Comparison of ENCODE assay signal across 6 cellular contexts in the genomic region with DNA sequence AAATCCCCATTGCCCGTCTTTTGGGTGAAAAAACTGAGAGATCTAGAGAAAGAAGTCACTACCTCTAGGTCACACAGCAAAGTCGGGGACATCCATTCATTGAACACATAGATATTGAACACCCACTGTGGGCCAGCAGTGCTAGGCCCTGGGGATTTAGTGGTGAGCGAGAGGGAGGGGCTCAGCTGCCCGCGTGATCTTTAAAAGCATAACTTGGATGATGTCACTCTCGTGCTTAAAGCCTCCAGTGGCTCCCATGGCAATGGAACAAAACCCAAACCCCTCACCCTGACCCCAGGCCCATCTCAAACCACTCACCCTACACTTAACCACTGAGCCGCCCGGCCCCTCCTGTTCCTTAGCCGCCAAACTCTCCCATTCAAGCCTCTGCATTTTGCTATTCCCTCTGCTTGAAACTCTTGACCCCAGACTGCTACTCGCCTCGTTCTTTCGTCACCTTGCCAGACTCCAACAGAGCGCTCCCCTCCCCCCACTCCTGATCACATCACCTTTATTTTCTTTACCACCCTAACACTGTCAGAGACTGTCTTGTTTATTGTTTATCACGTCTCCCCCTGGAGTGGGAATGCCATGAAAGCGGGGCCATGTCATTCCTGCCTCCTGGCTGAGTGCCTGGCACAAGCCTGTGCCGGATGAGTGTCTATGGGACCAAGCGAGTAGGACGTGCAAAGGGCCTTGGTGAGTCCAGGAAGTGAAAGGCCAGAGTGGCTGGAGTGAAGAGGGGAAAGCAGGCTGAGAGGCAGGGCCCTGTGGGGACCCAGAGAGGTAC. TPM values are rescaled to one million over a fixed set of nuclear protein-coding genes. Genes with fewer than 3 reads are reported as not detected.
A peak's percentile ranks its signal among the peaks of the same experiment; 100 is the strongest.
DNase-seq lines count a peak whose midpoint lies in the region; ATAC-seq and TF ChIP-seq lines count a peak whose summit lies in the region.

No MANE protein-coding gene starts in this region.

- H3K36me3 Mint-ChIP-seq in activated T-helper 17 cell treated with anti-CD3 and anti-CD28 coated beads, Interleukin-2, amount 50 U/mL, for 72 hours (ENCODE audit: low read depth) = peaks cover 29% of the 10 kb centered on the region

- peak overlapping the region in 1 of 2 donors; percentile 83 for H3K27ac ChIP-seq in lung (ENCODE audit: low read depth in 1 of 2, low read length in 1 of 2)

- H3K4me1 Mint-ChIP-seq in activated T-helper 17 cell treated with anti-CD3 and anti-CD28 coated beads, Interleukin-2, amount 50 U/mL, for 72 hours = peaks cover 28% of the 10 kb centered on the region

- peaks cover under 1 to 15% of the 10 kb centered on the region in 2 donors for H3K4me1 ChIP-seq in lung (ENCODE audit: control insufficient read depth in 2 of 2, insufficient read depth in 2 of 2, low read length in 2 of 2)

- no peak for TF ChIP-seq CTCF in lung (IDR thresholded peaks at IDR 0.05; ENCODE audit: control extremely low read depth, extremely low read depth)

- peaks cover 0 to 8% of the 10 kb centered on the region in 2 donors for H3K36me3 ChIP-seq in lung (ENCODE audit: control insufficient read depth in 2 of 2, insufficient read depth in 2 of 2, low read length in 2 of 2)

- no peaks in the 10 kb centered on the region for H3K27me3 ChIP-seq in lung (ENCODE audit: control insufficient read depth, insufficient read depth)

- WGBS in lung, 2 donors = 32 to 43% methylated on average over 18 of the region's 18 CpGs

- ATAC-seq in GM18861 (IDR thresholded peaks at IDR 0.05; ENCODE audit: unreplicated experiment) (peak; percentile 31), HG03521 (IDR thresholded peaks at IDR 0.05; ENCODE audit: unreplicated experiment) (peak; percentile 18), lung (ENCODE audit: insufficient read depth, low FRiP score) (peak; percentile 36), esophagus mucosa (no peak)
- peak; percentile 34 for ATAC-seq in activated T-helper 17 cell treated with anti-CD3 and anti-CD28 coated beads, Interleukin-2, amount 50 U/mL, for 72 hours (replicated peaks)

- H3K4me3 ChIP-seq in lung = no peak overlapping the region

- no peaks in the 10 kb centered on the region for H3K27me3 Mint-ChIP-seq in activated T-helper 17 cell treated with anti-CD3 and anti-CD28 coated beads, Interleukin-2, amount 50 U/mL, for 72 hours

- H3K27ac Mint-ChIP-seq in activated T-helper 17 cell treated with anti-CD3 and anti-CD28 coated beads, Interleukin-2, amount 50 U/mL, for 72 hours = no peak overlapping the region

- peak; percentile 79 for DNase-seq in lung (ENCODE audit: low spot score)
- no peak for DNase-seq in stimulated activated CD4-positive, alpha-beta T cell treated with anti-CD3 and anti-CD28 coated beads, Interleukin-2, amount 100 ng/mL, for 48 hours

- no peaks in the 10 kb centered on the region for H3K9me3 Mint-ChIP-seq in activated T-helper 17 cell treated with anti-CD3 and anti-CD28 coated beads, Interleukin-2, amount 50 U/mL, for 72 hours

- H3K9me3 ChIP-seq in lung (ENCODE audit: control insufficient read depth in 2 of 2, insufficient read depth in 1 of 2, low read length in 1 of 2) = no peaks in the 10 kb centered on the region

- peak overlapping the region; percentile 70 for H3K4me3 Mint-ChIP-seq in activated T-helper 17 cell treated with anti-CD3 and anti-CD28 coated beads, Interleukin-2, amount 50 U/mL, for 72 hours

RNA-seq across cellular contexts. Expression of gene PIP5KL1, which starts 0.7 kb away (rescaled TPM):
- total RNA-seq in activated T-helper 17 cell treated with anti-CD3 and anti-CD28 coated beads, Interleukin-2, amount 50 U/mL, for 72 hours = 1 to 10 TPM; 2.6 to 3.7 TPM
- 1 to 10 TPM; 4.9 to 9.0 TPM for total RNA-seq in lung
- 1 to 10 TPM; 2.0 to 4.9 TPM for polyA plus RNA-seq in lung
- total RNA-seq in esophagus mucosa = 4.3 TPM

RNA-seq across cellular contexts. Expression of gene DPM2, which starts 6.4 kb away (rescaled TPM):
- 10 to 100 TPM; 29.4 to 54.5 TPM for total RNA-seq in activated T-helper 17 cell treated with anti-CD3 and anti-CD28 coated beads, Interleukin-2, amount 50 U/mL, for 72 hours
- total RNA-seq in lung (10 to 100 TPM; 20.5 to 51.3 TPM), esophagus mucosa (25.7 TPM)
- 10 to 100 TPM; 50.8 to 51.1 TPM for polyA plus RNA-seq in lung

RNA-seq across cellular contexts. Expression of gene ST6GALNAC4, which starts 14.4 kb away (rescaled TPM):
- 10 to 100 TPM; 19.6 to 19.8 TPM for total RNA-seq in activated T-helper 17 cell treated with anti-CD3 and anti-CD28 coated beads, Interleukin-2, amount 50 U/mL, for 72 hours
- 10 to 100 TPM; 42.7 to 96.2 TPM for total RNA-seq in lung
- polyA plus RNA-seq in lung = 10 to 100 TPM; 24.6 to 67.3 TPM
- total RNA-seq in esophagus mucosa = 11.4 TPM

RNA-seq across cellular contexts. Expression of gene ST6GALNAC6, which starts 31.9 kb away (rescaled TPM):
- 100 to 1,000 TPM in 1 of 2 donors, 10 to 100 TPM in 1; 61.7 to 124 TPM for total RNA-seq in activated T-helper 17 cell treated with anti-CD3 and anti-CD28 coated beads, Interleukin-2, amount 50 U/mL, for 72 hours
- total RNA-seq in lung = 10 to 100 TPM; 28.3 to 51.9 TPM
- polyA plus RNA-seq in lung = 10 to 100 TPM; 45.3 to 59.8 TPM
- total RNA-seq in esophagus mucosa = 13.0 TPM

RNA-seq across cellular contexts. Expression of gene EEIG1, which starts 49.5 kb away (rescaled TPM):
- 10 to 100 TPM; 29.6 to 37.8 TPM for total RNA-seq in activated T-helper 17 cell treated with anti-CD3 and anti-CD28 coated beads, Interleukin-2, amount 50 U/mL, for 72 hours
- total RNA-seq in lung (10 to 100 TPM; 49.6 to 66.5 TPM), esophagus mucosa (108 TPM)
- polyA plus RNA-seq in lung = 10 to 100 TPM; 13.4 to 15.8 TPM
